In genomic region chr3:131883711-131884407, GRCh38 we compare ENCODE assay signal across 15 cellular contexts.
DNase-seq lines count a peak whose midpoint lies in the region; ATAC-seq and TF ChIP-seq lines count a peak whose summit lies in the region.
"Had no signal": no experiment of that assay in that cellular context is flagged by ENCODE, and none has a peak within 500 bp of the region (broad histone marks: within the 10 kb centered on the region; RNA-seq: fewer than 3 reads in every experiment).

No MANE protein-coding gene starts in this region.

- H3K4me1 ChIP-seq in RWPE2 (ENCODE audit: insufficient read depth, poor library complexity, severe bottlenecking) (peaks cover 6% of the 10 kb centered on the region), mesenchymal stem cell (ENCODE audit: control insufficient read depth, insufficient read depth, low read depth, low read length) (no peaks in the 10 kb centered on the region)
- H3K4me1 ChIP-seq: BE2C had no signal

- H2BK12ac ChIP-seq in mesenchymal stem cell (ENCODE audit: low read length in 2 of 2) = no peak overlapping the region

- no peak overlapping the region for H2BK15ac ChIP-seq in mesenchymal stem cell (ENCODE audit: low read depth, poor library complexity, severe bottlenecking)

- H3K9ac ChIP-seq in mesenchymal stem cell (ENCODE audit: low read length) = no peak overlapping the region

- H3K14ac ChIP-seq in mesenchymal stem cell (ENCODE audit: low read length in 2 of 2) = no peak overlapping the region

- no peak for TF ChIP-seq CTCF in RWPE2 (IDR thresholded peaks at IDR 0.05; ENCODE audit: poor library complexity, severe bottlenecking)

- 22% methylated on average over 2 of the region's 2 CpGs for WGBS in mesenchymal stem cell

- no peak overlapping the region for H2BK5ac ChIP-seq in mesenchymal stem cell (ENCODE audit: low read depth, low read length, poor library complexity, severe bottlenecking)

- no peak overlapping the region for H2BK120ac ChIP-seq in mesenchymal stem cell (ENCODE audit: low read depth, low read length)

- no peak overlapping the region for H2AFZ ChIP-seq in mesenchymal stem cell (ENCODE audit: low read depth, low read length)

- H3K27ac ChIP-seq in RWPE2 (ENCODE audit: poor library complexity, severe bottlenecking) = no peak overlapping the region
- no peak overlapping the region for H3K27ac ChIP-seq in mesenchymal stem cell (ENCODE audit: low read length, poor library complexity, severe bottlenecking)
- H3K27ac ChIP-seq: C4-2B had no signal

- H2AK5ac ChIP-seq in mesenchymal stem cell (ENCODE audit: low read length, severe bottlenecking) = no peak overlapping the region

- H3K9me3 ChIP-seq in RWPE2 (ENCODE audit: severe bottlenecking) (no peaks in the 10 kb centered on the region), mesenchymal stem cell (ENCODE audit: control insufficient read depth, low read length) (peaks cover 7% of the 10 kb centered on the region)
- H3K9me3 ChIP-seq: BE2C had no signal

- no peak overlapping the region for H4K8ac ChIP-seq in mesenchymal stem cell (ENCODE audit: low read length)

- H3K79me1 ChIP-seq in mesenchymal stem cell (replicated peaks; ENCODE audit: low read length, poor library complexity, severe bottlenecking) = no peaks in the 10 kb centered on the region

- no peak overlapping the region for H3K4ac ChIP-seq in mesenchymal stem cell (ENCODE audit: low read depth in 1 of 2, low read length in 2 of 2)

- 0 out of 3 replicates have a peak, but pooled peaks have one; percentile 41 for ATAC-seq in RWPE2 (ENCODE audit: low read depth)
- ATAC-seq in HG03097 (IDR thresholded peaks at IDR 0.05; ENCODE audit: low FRiP score, unreplicated experiment) = no peak
- ATAC-seq in HG03196 (IDR thresholded peaks at IDR 0.05; ENCODE audit: unreplicated experiment) = no peak

- DNase-seq in EL (peak; percentile 15), LHCN-M2 (ENCODE audit: low read depth) (peak; percentile 17), RWPE2 (ENCODE audit: low spot score) (no peak), mesenchymal stem cell (no peak), T-helper 1 cell (no peak)
- DNase-seq: BE2C; CD4-positive, alpha-beta memory T cell; DND-41; GOT3; H9; IMR-90; KBM-7 had no signal

- H3K4me2 ChIP-seq in mesenchymal stem cell (ENCODE audit: low read length, poor library complexity, severe bottlenecking) = no peak overlapping the region

- H3K4me3 ChIP-seq in RWPE2 (ENCODE audit: severe bottlenecking) (no peak overlapping the region), mesenchymal stem cell (ENCODE audit: insufficient read depth in 1 of 2, low read depth in 1 of 2, low read length in 2 of 2) (no peak overlapping the region)

- H4K91ac ChIP-seq in mesenchymal stem cell (ENCODE audit: low read length) = no peak overlapping the region

- H3K27me3 ChIP-seq in RWPE2 (ENCODE audit: insufficient read depth, poor library complexity, severe bottlenecking) = no peaks in the 10 kb centered on the region
- H3K27me3 ChIP-seq in mesenchymal stem cell (ENCODE audit: control insufficient read depth in 1 of 2, insufficient read depth in 1 of 2, low read length in 2 of 2) = no peaks in the 10 kb centered on the region
- H3K27me3 ChIP-seq: BE2C had no signal

- no peak overlapping the region for H3K18ac ChIP-seq in mesenchymal stem cell (ENCODE audit: low read depth in 1 of 2, low read length in 2 of 2)

- H3K36me3 ChIP-seq in RWPE2 (ENCODE audit: low read depth) (no peaks in the 10 kb centered on the region), mesenchymal stem cell (ENCODE audit: control insufficient read depth in 1 of 2, insufficient read depth in 2 of 2, low read depth in 1 of 2, low read length in 2 of 2) (no peaks in the 10 kb centered on the region)
- H3K36me3 ChIP-seq: BE2C had no signal

- H3K23ac ChIP-seq in mesenchymal stem cell (ENCODE audit: low read length in 2 of 2) = no peak overlapping the region

Comparison
In these comparisons a context has a peak if more than half of its experiments do, and no peak if none do; other contexts are left out.
1. DNase-seq: peak in EL (single experiment) and LHCN-M2 (single experiment); none in RWPE2 (single experiment), mesenchymal stem cell (single experiment) and T-helper 1 cell (0 of 5).